Comparison of ENCODE assay signal across 12 cellular contexts in the genomic region with DNA sequence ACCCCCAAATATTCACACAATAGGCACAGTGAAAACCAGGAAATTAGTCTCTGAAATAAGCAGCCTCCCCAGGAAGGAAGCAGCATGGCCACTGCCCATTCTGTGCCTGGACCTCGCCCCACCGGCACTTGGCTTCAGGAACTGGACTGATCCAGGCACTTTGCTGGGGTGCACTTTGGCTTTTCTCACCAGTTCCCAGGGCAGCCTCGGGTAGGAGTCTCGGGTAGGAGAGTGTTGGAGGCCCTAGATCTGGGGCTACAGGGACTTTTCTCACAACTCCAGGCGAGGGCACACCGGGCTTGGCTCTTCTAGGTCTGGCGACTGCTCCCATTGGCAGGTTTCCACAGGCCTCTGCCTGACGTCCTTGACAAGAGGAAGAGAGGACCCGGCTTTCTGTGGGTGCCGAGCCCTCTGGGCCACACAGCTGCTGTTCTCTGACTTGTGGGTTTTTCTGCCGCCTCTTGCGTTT. TPM values are rescaled to one million over a fixed set of nuclear protein-coding genes. Genes with fewer than 3 reads are reported as not detected.
DNase-seq lines count a peak whose midpoint lies in the region; ATAC-seq, FAIRE-seq and TF ChIP-seq lines count a peak whose summit lies in the region.
"Had no signal": no experiment of that assay in that cellular context is flagged by ENCODE, and none has a peak within 500 bp of the region (broad histone marks: within the 10 kb centered on the region; RNA-seq: fewer than 3 reads in every experiment).

No MANE protein-coding gene starts in this region.

- ATAC-seq in stimulated activated naive CD8-positive, alpha-beta T cell treated with anti-CD3 and anti-CD28 coated beads, Interleukin-15, amount 100 ng/mL, for 72 hours = no peak
- no peak for ATAC-seq in stimulated activated naive CD8-positive, alpha-beta T cell treated with anti-CD3 and anti-CD28 coated beads, Interleukin-15, Interleukin-2, amounts not matched to agents 100 U/mL and 50 U/mL, for 24 hours
- ATAC-seq in left ventricle myocardium superior = peak; percentile 80
- peak; percentile 68 to 82 (median 76) for ATAC-seq in psoas muscle
- no peak for ATAC-seq in GM18867 (IDR thresholded peaks at IDR 0.05; ENCODE audit: unreplicated experiment)

- no peaks in the 10 kb centered on the region for H3K36me3 ChIP-seq in psoas muscle (ENCODE audit: insufficient read depth in 1 of 2, low read depth in 1 of 2)
- no peaks in the 10 kb centered on the region for H3K36me3 ChIP-seq in MG63

- H3K27ac ChIP-seq in psoas muscle = peak overlapping the region; percentile 43

- H3K9me3 Mint-ChIP-seq in stimulated activated naive CD8-positive, alpha-beta T cell treated with anti-CD3 and anti-CD28 coated beads, Interleukin-15, amount 100 ng/mL, for 72 hours = no peaks in the 10 kb centered on the region

- H3K9me3 ChIP-seq in psoas muscle = no peaks in the 10 kb centered on the region
- no peaks in the 10 kb centered on the region for H3K9me3 ChIP-seq in MG63

- peak overlapping the region; percentile 10 to 89 for H3K27ac Mint-ChIP-seq in stimulated activated naive CD8-positive, alpha-beta T cell treated with anti-CD3 and anti-CD28 coated beads, Interleukin-15, amount 100 ng/mL, for 72 hours

- peaks cover 75% of the 10 kb centered on the region for H3K4me1 Mint-ChIP-seq in stimulated activated naive CD8-positive, alpha-beta T cell treated with anti-CD3 and anti-CD28 coated beads, Interleukin-15, amount 100 ng/mL, for 72 hours

- intact Hi-C loops in left ventricle myocardium superior (cut with micrococcal nuclease) = no loop called here
- intact Hi-C loops in psoas muscle (cut with DNase I) = no loop called here

- no peaks in the 10 kb centered on the region for H3K27me3 ChIP-seq in psoas muscle (ENCODE audit: insufficient read depth in 3 of 3, low read length in 2 of 3)
- no peaks in the 10 kb centered on the region for H3K27me3 ChIP-seq in MG63

- FAIRE-seq in urothelium cell line (lab: Jason Lieb, UNC) = no peak

- peaks cover 43% of the 10 kb centered on the region for H3K4me1 ChIP-seq in psoas muscle

- DNase-seq in stimulated activated naive CD8-positive, alpha-beta T cell treated with anti-CD3 and anti-CD28 coated beads, Interleukin-15, amount 100 ng/mL, for 72 hours = no peak
- no peak for DNase-seq in stimulated activated naive CD8-positive, alpha-beta T cell treated with anti-CD3 and anti-CD28 coated beads, Interleukin-15, Interleukin-2, amounts not matched to agents 100 U/mL and 50 U/mL, for 24 hours
- DNase-seq in left ventricle myocardium superior (peak; percentile 79), psoas muscle (peak; percentile 55 to 79), MG63 (no peak), urothelium cell line (ENCODE audit: low spot score) (no peak)
- DNase-seq in activated effector memory CD4-positive, alpha-beta T cell treated with Interleukin-2 at 50 U/mL for 16 hours = no peak
- DNase-seq: activated CD4-positive, CD25-positive, alpha-beta regulatory T cell; amniotic stem cell; Calu3; NCI-H2227 treated with DMSO at 0.1 percent for 48 hours had no signal

- H3K4me3 ChIP-seq in psoas muscle = peak overlapping the region; percentile 31
- H3K4me3 ChIP-seq in MG63 = no peak overlapping the region

- TF ChIP-seq CTCF in psoas muscle (IDR thresholded peaks at IDR 0.05) = no peak

- H3K4me3 Mint-ChIP-seq in stimulated activated naive CD8-positive, alpha-beta T cell treated with anti-CD3 and anti-CD28 coated beads, Interleukin-15, amount 100 ng/mL, for 72 hours = peak overlapping the region in 1 of 2 donors; percentile 34

- 11 to 27% (median 14%) methylated on average over 12 of the region's 12 CpGs for WGBS in psoas muscle, 3 donors

- no peaks in the 10 kb centered on the region for H3K27me3 Mint-ChIP-seq in stimulated activated naive CD8-positive, alpha-beta T cell treated with anti-CD3 and anti-CD28 coated beads, Interleukin-15, amount 100 ng/mL, for 72 hours

RNA-seq across cellular contexts. Expression of a gene that starts 18.7 kb away (rescaled TPM):
- 13.6 TPM for total RNA-seq in left ventricle myocardium superior
- 10 to 100 TPM in 2 of 4 donors, 1 to 10 TPM in 2; 6.9 to 22.7 (median 14.4) TPM for total RNA-seq in psoas muscle
- polyA plus RNA-seq in psoas muscle = 1 to 10 TPM; 3.8 to 6.4 (median 4.1) TPM
- total RNA-seq in MG63 (2014; rRNA removed; shearing (Covaris generic); ENCODE audit: low replicate concordance) = 2.9 and 15.3 TPM in 2 replicates

Comparison
In these comparisons a context has a peak if more than half of its experiments do, and no peak if none do; other contexts are left out.
1. ATAC-seq: peak in left ventricle myocardium superior (single experiment) and psoas muscle (4 of 4); none in stimulated activated naive CD8-positive, alpha-beta T cell treated with anti-CD3 and anti-CD28 coated beads, Interleukin-15, amount 100 ng/mL, for 72 hours (single experiment), stimulated activated naive CD8-positive, alpha-beta T cell treated with anti-CD3 and anti-CD28 coated beads, Interleukin-15, Interleukin-2, amounts not matched to agents 100 U/mL and 50 U/mL, for 24 hours (single experiment) and GM18867 (single experiment).
2. DNase-seq: peak in left ventricle myocardium superior (single experiment) and psoas muscle (2 of 2); none in stimulated activated naive CD8-positive, alpha-beta T cell treated with anti-CD3 and anti-CD28 coated beads, Interleukin-15, amount 100 ng/mL, for 72 hours (0 of 2), stimulated activated naive CD8-positive, alpha-beta T cell treated with anti-CD3 and anti-CD28 coated beads, Interleukin-15, Interleukin-2, amounts not matched to agents 100 U/mL and 50 U/mL, for 24 hours (single experiment), MG63 (single experiment), urothelium cell line (single experiment) and activated effector memory CD4-positive, alpha-beta T cell treated with Interleukin-2 at 50 U/mL for 16 hours (single experiment).